ENCODE assay signal across 21 cellular contexts in genomic region chr16:72963921-72964320, GRCh38.
DNase-seq lines count a peak whose midpoint lies in the region; ATAC-seq and TF ChIP-seq lines count a peak whose summit lies in the region.
"Had no signal": no experiment of that assay in that cellular context is flagged by ENCODE, and none has a peak within 500 bp of the region (broad histone marks: within the 10 kb centered on the region; RNA-seq: fewer than 3 reads in every experiment).

No MANE protein-coding gene starts in this region.

- no peak for TF ChIP-seq CTCF in cardiac fibroblast (IDR thresholded peaks at IDR 0.05; ENCODE audit: low read depth, low read length)

- DNase-seq in Ammon's horn (ENCODE audit: low spot score) (peak; percentile 16), RPMI7951 (ENCODE audit: low read depth) (peak; percentile 20), cardiac fibroblast (ENCODE audit: low read depth in 2 of 2) (peak; percentile 41 to 47), medulla oblongata (ENCODE audit: extremely low spot score) (peak; percentile 32), NCI-H1694 (lab: John Stamatoyannopoulos, UW) (no peak)
- DNase-seq in activated naive CD8-positive, alpha-beta T cell treated with anti-CD3 and anti-CD28 coated beads, Interleukin-2, amount 50 U/mL, for 24 hours, result no peak
- DNase-seq: activated CD4-positive, alpha-beta T cell treated with anti-CD3 and anti-CD28 coated beads for 36 hours; CD4-positive, alpha-beta T cell; DMS53; dorsolateral prefrontal cortex; kidney glomerular epithelial cell; mammary epithelial cell; naive thymus-derived CD4-positive, alpha-beta T cell; NCI-H1105; NCI-H2107; stimulated activated CD4-positive, alpha-beta T cell treated with anti-CD3 and anti-CD28 coated beads, Interleukin-1b, Interleukin-23, amount 100 ng/mL, for 48 hours had no signal

- H3K4me1 Mint-ChIP-seq in activated naive CD8-positive, alpha-beta T cell treated with anti-CD3 and anti-CD28 coated beads, Interleukin-2, amount 50 U/mL, for 24 hours, result no peaks in the 10 kb centered on the region
- H3K4me1 Mint-ChIP-seq: activated CD4-positive, alpha-beta T cell treated with anti-CD3 and anti-CD28 coated beads for 36 hours had no signal

- H3K4me3 ChIP-seq in cardiac fibroblast (replicated peaks in 1 of 2; ENCODE audit: low read depth in 2 of 2, low read length in 2 of 2), result no peak overlapping the region
- H3K4me3 ChIP-seq: dorsolateral prefrontal cortex, HAP-1 had no signal

- ATAC-seq in HG02678 (IDR thresholded peaks at IDR 0.05; ENCODE audit: unreplicated experiment) (no peak), HG03378 (IDR thresholded peaks at IDR 0.05; ENCODE audit: unreplicated experiment) (no peak)
- ATAC-seq in activated naive CD8-positive, alpha-beta T cell treated with anti-CD3 and anti-CD28 coated beads, Interleukin-2, amount 50 U/mL, for 24 hours, result no peak
- ATAC-seq: activated CD4-positive, alpha-beta T cell treated with anti-CD3 and anti-CD28 coated beads for 36 hours; naive thymus-derived CD4-positive, alpha-beta T cell; stimulated activated memory B cell treated with anti-CD40 and anti-IgM and Interleukin-4, amounts not matched to agents 10 μg/mL and 1 μg/mL and 100 μg/mL, for 72 hours had no signal

- H3K27ac Mint-ChIP-seq in activated naive CD8-positive, alpha-beta T cell treated with anti-CD3 and anti-CD28 coated beads, Interleukin-2, amount 50 U/mL, for 24 hours, result no peak overlapping the region
- H3K27ac Mint-ChIP-seq: activated CD4-positive, alpha-beta T cell treated with anti-CD3 and anti-CD28 coated beads for 36 hours; activated T-helper 1 cell treated with anti-CD3 and anti-CD28 coated beads, Interleukin-12 subunit alpha, Interleukin-12 subunit beta, Interleukin-2, Interleukin-4 antibody, amounts not matched to agents 30 ng/mL and 10 ng/mL and 1 ng/mL, durations not matched to agents 14 hours and 24 hours and 36 hours; CD4-positive, alpha-beta T cell; naive thymus-derived CD4-positive, alpha-beta T cell; stimulated activated memory B cell treated with anti-CD40 and anti-IgM and Interleukin-4, amounts not matched to agents 10 μg/mL and 1 μg/mL and 100 μg/mL, for 72 hours had no signal

- H3K9me3 Mint-ChIP-seq in activated naive CD8-positive, alpha-beta T cell treated with anti-CD3 and anti-CD28 coated beads, Interleukin-2, amount 50 U/mL, for 24 hours, result no peaks in the 10 kb centered on the region
- H3K9me3 Mint-ChIP-seq: activated T-helper 1 cell treated with anti-CD3 and anti-CD28 coated beads, Interleukin-12 subunit alpha, Interleukin-12 subunit beta, Interleukin-2, Interleukin-4 antibody, amounts not matched to agents 30 ng/mL and 10 ng/mL and 1 ng/mL, durations not matched to agents 14 hours and 24 hours and 36 hours; CD4-positive, alpha-beta T cell had no signal

- H3K36me3 Mint-ChIP-seq in activated naive CD8-positive, alpha-beta T cell treated with anti-CD3 and anti-CD28 coated beads, Interleukin-2, amount 50 U/mL, for 24 hours (ENCODE audit: low read depth), result no peaks in the 10 kb centered on the region
- H3K36me3 Mint-ChIP-seq: naive thymus-derived CD4-positive, alpha-beta T cell had no signal

- no peak overlapping the region for H3K4me3 Mint-ChIP-seq in activated naive CD8-positive, alpha-beta T cell treated with anti-CD3 and anti-CD28 coated beads, Interleukin-2, amount 50 U/mL, for 24 hours
- H3K4me3 Mint-ChIP-seq: activated CD4-positive, alpha-beta T cell treated with anti-CD3 and anti-CD28 coated beads for 36 hours; activated T-helper 1 cell treated with anti-CD3 and anti-CD28 coated beads, Interleukin-12 subunit alpha, Interleukin-12 subunit beta, Interleukin-2, Interleukin-4 antibody, amounts not matched to agents 30 ng/mL and 10 ng/mL and 1 ng/mL, durations not matched to agents 14 hours and 24 hours and 36 hours; CD4-positive, alpha-beta T cell; naive thymus-derived CD4-positive, alpha-beta T cell; stimulated activated memory B cell treated with anti-CD40 and anti-IgM and Interleukin-4, amounts not matched to agents 10 μg/mL and 1 μg/mL and 100 μg/mL, for 72 hours had no signal

- no peaks in the 10 kb centered on the region for H3K27me3 Mint-ChIP-seq in activated naive CD8-positive, alpha-beta T cell treated with anti-CD3 and anti-CD28 coated beads, Interleukin-2, amount 50 U/mL, for 24 hours
- H3K27me3 Mint-ChIP-seq: activated CD4-positive, alpha-beta T cell treated with anti-CD3 and anti-CD28 coated beads for 36 hours; CD4-positive, alpha-beta T cell; stimulated activated memory B cell treated with anti-CD40 and anti-IgM and Interleukin-4, amounts not matched to agents 10 μg/mL and 1 μg/mL and 100 μg/mL, for 72 hours had no signal

Comparison
In these comparisons a context has a peak if more than half of its experiments do, and no peak if none do; other contexts are left out.
1. DNase-seq: peak in Ammon's horn (single experiment), RPMI7951 (single experiment), cardiac fibroblast (2 of 2) and medulla oblongata (single experiment); none in activated naive CD8-positive, alpha-beta T cell treated with anti-CD3 and anti-CD28 coated beads, Interleukin-2, amount 50 U/mL, for 24 hours (single experiment) and NCI-H1694 (single experiment).